ENCODE assay signal across 8 cellular contexts in the genomic region with DNA sequence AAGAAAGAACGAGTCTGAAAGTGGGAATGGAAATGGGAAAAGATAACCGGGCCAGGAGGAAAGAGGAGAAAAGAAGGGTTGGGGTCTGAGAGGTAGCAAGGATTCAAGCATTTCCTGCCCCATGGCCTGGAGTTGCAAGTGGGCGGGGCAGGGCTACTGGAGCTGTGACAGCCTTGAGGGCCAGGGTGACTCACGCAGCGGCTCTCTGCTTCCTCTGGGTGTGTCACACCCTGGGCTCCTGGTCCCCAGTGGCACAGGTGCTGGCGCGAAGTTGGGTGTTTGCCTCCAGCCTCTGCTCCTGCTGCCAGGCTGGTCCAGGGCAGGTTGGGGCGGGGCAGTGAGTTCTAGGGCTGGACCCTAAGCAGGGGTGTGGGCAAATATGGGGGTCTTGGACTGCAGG. TPM values are rescaled to one million over a fixed set of nuclear protein-coding genes. Genes with fewer than 3 reads are reported as not detected.
A peak's percentile ranks its signal among the peaks of the same experiment; 100 is the strongest.
DNase-seq lines count a peak whose midpoint lies in the region; ATAC-seq and TF ChIP-seq lines count a peak whose summit lies in the region.

No MANE protein-coding gene starts in this region.

- peak; percentile 63 for DNase-seq in left cardiac atrium
- no peak for DNase-seq in left ventricle myocardium inferior
- peak; percentile 30 to 85 for DNase-seq in SJSA1 (ENCODE audit: low read depth in 1 of 2, low spot score in 2 of 2)
- peak in 2 of 3 donors; percentile 21 to 26 for DNase-seq in effector memory CD4-positive, alpha-beta T cell
- DNase-seq in stimulated activated CD8-positive, alpha-beta memory T cell treated with anti-CD3 and anti-CD28 coated beads, Interleukin-4, amount 100 ng/mL, for 48 hours, result peak; percentile 54
- DNase-seq in NCI-H2227 (lab: John Stamatoyannopoulos, UW; ENCODE audit: unreplicated experiment), result no peak
- DNase-seq in NCI-H187 (lab: John Stamatoyannopoulos, UW), result no peak

- peaks cover 13% of the 10 kb centered on the region for H3K27me3 ChIP-seq in left ventricle myocardium inferior (ENCODE audit: low read depth)
- no peaks in the 10 kb centered on the region for H3K27me3 ChIP-seq in SJSA1 (replicated peaks)
- no peaks in the 10 kb centered on the region for H3K27me3 ChIP-seq in effector memory CD4-positive, alpha-beta T cell (replicated peaks; ENCODE audit: control insufficient read depth, insufficient read depth, low read length, poor library complexity, severe bottlenecking)

- H3K36me3 ChIP-seq in left ventricle myocardium inferior (no peaks in the 10 kb centered on the region), SJSA1 (no peaks in the 10 kb centered on the region)
- H3K36me3 ChIP-seq in effector memory CD4-positive, alpha-beta T cell (ENCODE audit: control insufficient read depth, insufficient read depth, low read length), result no peaks in the 10 kb centered on the region

- H3K4me3 ChIP-seq in left ventricle myocardium inferior (no peak overlapping the region), SJSA1 (no peak overlapping the region)
- no peak overlapping the region for H3K4me3 ChIP-seq in effector memory CD4-positive, alpha-beta T cell (ENCODE audit: insufficient read depth, low read depth, low read length, poor library complexity, severe bottlenecking)

- intact Hi-C loops in left cardiac atrium (cut with DNase I), result no loop called here
- intact Hi-C loops in left ventricle myocardium inferior (cut with micrococcal nuclease), result no loop called here

- no peak for TF ChIP-seq CTCF in left ventricle myocardium inferior (IDR thresholded peaks at IDR 0.05; ENCODE audit: borderline replicate concordance)

- no peak for ATAC-seq in left cardiac atrium
- no peak for ATAC-seq in GM21786 (IDR thresholded peaks at IDR 0.05; ENCODE audit: unreplicated experiment)

- H3K9me3 ChIP-seq in left ventricle myocardium inferior (replicated peaks) (no peaks in the 10 kb centered on the region), SJSA1 (replicated peaks) (no peaks in the 10 kb centered on the region)
- H3K9me3 ChIP-seq in effector memory CD4-positive, alpha-beta T cell (ENCODE audit: control insufficient read depth, low read length), result no peaks in the 10 kb centered on the region

- H3K27ac ChIP-seq in left ventricle myocardium inferior (replicated peaks) (no peak overlapping the region), SJSA1 (no peak overlapping the region)
- H3K27ac ChIP-seq in effector memory CD4-positive, alpha-beta T cell (ENCODE audit: insufficient read depth, low read length, poor library complexity, severe bottlenecking), result no peak overlapping the region

- peaks cover 12% of the 10 kb centered on the region for H3K4me1 ChIP-seq in left ventricle myocardium inferior
- peaks cover 12% of the 10 kb centered on the region for H3K4me1 ChIP-seq in SJSA1 (replicated peaks)
- no peaks in the 10 kb centered on the region for H3K4me1 ChIP-seq in effector memory CD4-positive, alpha-beta T cell (ENCODE audit: control insufficient read depth, insufficient read depth, low read length, poor library complexity, severe bottlenecking)

RNA-seq across cellular contexts. Expression of gene ULBP3, which starts 3.3 kb away (rescaled TPM):
- 1 to 10 TPM in 1 of 2 donors, under 1 TPM in 1; 0.60 to 1.4 TPM for total RNA-seq in left cardiac atrium
- 0.99 TPM for total RNA-seq in left ventricle myocardium inferior
- 5.4 and 10.1 TPM in 2 replicates for total RNA-seq in SJSA1 (2014; rRNA removed; shearing (Covaris generic))

RNA-seq across cellular contexts. Expression of gene RAET1L, which starts 46.9 kb away (rescaled TPM):
- total RNA-seq in left cardiac atrium (not detected), left ventricle myocardium inferior (not detected)
- total RNA-seq in SJSA1 (2014; rRNA removed; shearing (Covaris generic)), result not detected in 2 replicates

Comparison
In these comparisons a context has a peak if more than half of its experiments do, and no peak if none do; other contexts are left out.
1. DNase-seq: peak in left cardiac atrium (single experiment), SJSA1 (2 of 2), effector memory CD4-positive, alpha-beta T cell (2 of 3) and stimulated activated CD8-positive, alpha-beta memory T cell treated with anti-CD3 and anti-CD28 coated beads, Interleukin-4, amount 100 ng/mL, for 48 hours (single experiment); none in left ventricle myocardium inferior (single experiment), NCI-H2227 (single experiment) and NCI-H187 (0 of 2).